ENCODE assay signal across 8 cellular contexts in the genomic region with DNA sequence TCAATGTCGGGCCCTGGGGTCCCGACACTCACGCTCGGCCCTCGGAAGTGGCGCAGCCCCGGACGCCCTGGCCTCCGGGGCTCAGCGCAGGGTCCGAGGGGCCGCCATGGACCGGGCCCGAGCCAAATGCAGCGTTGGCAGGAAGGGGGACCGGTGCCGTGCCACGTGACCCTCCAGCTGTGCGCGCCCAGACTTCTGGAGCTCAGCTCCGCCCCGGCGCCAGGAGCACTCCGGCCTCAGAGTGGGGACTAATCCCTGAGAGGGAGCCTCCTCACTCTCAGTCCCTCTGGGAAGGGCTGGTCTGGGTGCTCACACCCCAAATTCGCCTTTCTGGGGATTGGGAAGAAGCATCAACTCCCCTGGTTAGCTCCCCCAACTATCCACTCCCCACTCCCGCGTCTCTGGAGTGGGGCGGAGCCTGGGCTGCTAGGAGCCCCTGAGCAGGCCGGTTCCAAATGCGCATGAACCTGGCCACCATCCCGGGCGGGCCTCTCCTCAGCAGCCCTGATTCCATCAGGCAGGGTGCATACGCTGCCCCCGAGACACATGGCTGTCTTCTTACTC. TPM values are rescaled to one million over a fixed set of nuclear protein-coding genes. Genes with fewer than 3 reads are reported as not detected.
DNase-seq lines count a peak whose midpoint lies in the region; ATAC-seq and TF ChIP-seq lines count a peak whose summit lies in the region.

A gene with protein sequence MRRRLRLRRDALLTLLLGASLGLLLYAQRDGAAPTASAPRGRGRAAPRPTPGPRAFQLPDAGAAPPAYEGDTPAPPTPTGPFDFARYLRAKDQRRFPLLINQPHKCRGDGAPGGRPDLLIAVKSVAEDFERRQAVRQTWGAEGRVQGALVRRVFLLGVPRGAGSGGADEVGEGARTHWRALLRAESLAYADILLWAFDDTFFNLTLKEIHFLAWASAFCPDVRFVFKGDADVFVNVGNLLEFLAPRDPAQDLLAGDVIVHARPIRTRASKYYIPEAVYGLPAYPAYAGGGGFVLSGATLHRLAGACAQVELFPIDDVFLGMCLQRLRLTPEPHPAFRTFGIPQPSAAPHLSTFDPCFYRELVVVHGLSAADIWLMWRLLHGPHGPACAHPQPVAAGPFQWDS (minus strand): TSS at position 166 of the 564 bp plus-strand sequence. CDS start 513 bp downstream, outside the sequence.

- no peaks in the 10 kb centered on the region for H3K9me3 ChIP-seq in A673 (ENCODE audit: low read depth, low read length, poor library complexity, severe bottlenecking)

- DNase-seq in A673 (ENCODE audit: low spot score) (peak; percentile 88), GM12865 (ENCODE audit: low read depth) (peak; percentile 67), SK-N-DZ (ENCODE audit: low spot score) (peak; percentile 74), coronary artery (ENCODE audit: low spot score) (peak; percentile 85), left kidney (ENCODE audit: low read depth, low spot score) (peak; percentile 83)

- peaks cover 13% of the 10 kb centered on the region for H3K4me1 ChIP-seq in A673 (ENCODE audit: insufficient read depth, low read length, poor library complexity, severe bottlenecking)

- POLR2A ChIA-PET in A673 (lab: Charles Lee; ENCODE audit: low non-redundant PET), result no interaction called here

- intact Hi-C loops in A673 (cut with micrococcal nuclease; ENCODE audit: unreplicated experiment), result loop anchor here (2.0 to 10.0 kb wide), 3 partner anchors 136 to 256 kb away; no protein-coding TSS in a partner anchor

- H3K36me3 Mint-ChIP-seq in stimulated activated naive CD8-positive, alpha-beta T cell treated with anti-CD3 and anti-CD28 coated beads, Interleukin-15, Interleukin-2, amounts not matched to agents 100 ng/mL and 50 ng/mL, for 24 hours (ENCODE audit: low read depth), result peaks cover 30% of the 10 kb centered on the region

- H3K4me3 Mint-ChIP-seq in stimulated activated naive CD8-positive, alpha-beta T cell treated with anti-CD3 and anti-CD28 coated beads, Interleukin-15, Interleukin-2, amounts not matched to agents 100 ng/mL and 50 ng/mL, for 24 hours, result peak within 1 kb of the TSS; percentile 58

- peaks cover 22% of the 10 kb centered on the region for H3K4me1 Mint-ChIP-seq in stimulated activated naive CD8-positive, alpha-beta T cell treated with anti-CD3 and anti-CD28 coated beads, Interleukin-15, Interleukin-2, amounts not matched to agents 100 ng/mL and 50 ng/mL, for 24 hours (ENCODE audit: low read depth)

- ATAC-seq in HG02981 (IDR thresholded peaks at IDR 0.05; ENCODE audit: unreplicated experiment), result peak; percentile 50
- ATAC-seq in HG02938 (IDR thresholded peaks at IDR 0.05; ENCODE audit: unreplicated experiment), result no peak

- H3K36me3 ChIP-seq in A673 (ENCODE audit: insufficient read depth, low read length, poor library complexity, severe bottlenecking), result peaks cover 30% of the 10 kb centered on the region

- H3K4me3 ChIP-seq in A673 (ENCODE audit: low read depth, low read length, poor library complexity, severe bottlenecking) (peak within 1 kb of the TSS; percentile 83), GM12865 (ENCODE audit: low read depth, low read length) (peak within 1 kb of the TSS; percentile 73), coronary artery (peak within 1 kb of the TSS; percentile 75)

- peaks cover 18% of the 10 kb centered on the region for H3K27me3 Mint-ChIP-seq in stimulated activated naive CD8-positive, alpha-beta T cell treated with anti-CD3 and anti-CD28 coated beads, Interleukin-15, Interleukin-2, amounts not matched to agents 100 ng/mL and 50 ng/mL, for 24 hours

- no TSS peak for BruUV-seq in A673 (replicated peaks; lab: Mats Ljungman, UMichigan)

- CTCF ChIA-PET in A673 (lab: Charles Lee), result interaction anchor here (0.5 to 1.8 kb wide), 3 partner anchors 133 to 242 kb away, joined by 3 to 6 read pairs (median 3); no protein-coding TSS in a partner anchor

- TF ChIP-seq CTCF in A673 (conservative IDR thresholded peaks at IDR 0.05; ENCODE audit: low read depth, low read length), result no peak
- no peak for TF ChIP-seq CTCF in GM12865 (IDR thresholded peaks at IDR 0.05; ENCODE audit: insufficient read depth, low read depth, low read length, missing control alignments)
- TF ChIP-seq CTCF in coronary artery (IDR thresholded peaks at IDR 0.05), result no peak

- no peaks in the 10 kb centered on the region for H3K9me3 Mint-ChIP-seq in stimulated activated naive CD8-positive, alpha-beta T cell treated with anti-CD3 and anti-CD28 coated beads, Interleukin-15, Interleukin-2, amounts not matched to agents 100 ng/mL and 50 ng/mL, for 24 hours

- no peak within 1 kb of the TSS for H3K27ac Mint-ChIP-seq in stimulated activated naive CD8-positive, alpha-beta T cell treated with anti-CD3 and anti-CD28 coated beads, Interleukin-15, Interleukin-2, amounts not matched to agents 100 ng/mL and 50 ng/mL, for 24 hours

- peak within 1 kb of the TSS; percentile 81 for H3K27ac ChIP-seq in A673 (ENCODE audit: low read depth, low read length, poor library complexity, severe bottlenecking)
- peak within 1 kb of the TSS; percentile 87 to 91 for H3K27ac ChIP-seq in coronary artery

- no peaks in the 10 kb centered on the region for H3K27me3 ChIP-seq in A673 (replicated peaks; ENCODE audit: insufficient read depth, low read depth, low read length, poor library complexity)

RNA-seq across cellular contexts. Expression of the gene that starts here (rescaled TPM):
- total RNA-seq in A673 (2021), result 11.5 and 13.8 TPM in 2 replicates
- polyA plus RNA-seq in SK-N-DZ (2014; cell fraction: cytosol; rRNA removed), result 3.3 and 3.9 TPM in 2 replicates
- polyA plus RNA-seq in SK-N-DZ (2014; cell fraction: nucleus; rRNA removed), result 2.7 and 4.0 TPM in 2 replicates
